1 cellular context compared by ENCODE assay signal in genomic region chr6:6547111-6547879, GRCh38.
TF ChIP-seq lines count a peak whose summit lies in the region.

No MANE protein-coding gene starts in this region.

TF ChIP-seq in K562, 482 proteins besides CTCF, POLR2A, EP300 and RAD21 (continued from another document and continues in another):
- TF ChIP-seq TFAP4 (CRISPR knock-in tag; IDR thresholded peaks at IDR 0.05; ENCODE audit: borderline replicate concordance): peak; percentile 33; the same call in 1 of the 2 replicates
- no peak for TF ChIP-seq DPF2 (IDR thresholded peaks at IDR 0.05)
- peak; percentile 94 for TF ChIP-seq SMC3 (conservative IDR thresholded peaks at IDR 0.05; ENCODE audit: insufficient read depth, low read depth, low read length)
- no peak for TF ChIP-seq POLR3G (IDR thresholded peaks at IDR 0.05; ENCODE audit: extremely low read depth, insufficient read length, insufficient replicate concordance)
- TF ChIP-seq ZC3H4 (CRISPR knock-in tag; IDR thresholded peaks at IDR 0.05; ENCODE audit: borderline replicate concordance): no peak
- peak; percentile 60; the same call in 1 of the 2 replicates for TF ChIP-seq CREM (IDR thresholded peaks at IDR 0.05; ENCODE audit: low read depth)
- no peak for TF ChIP-seq E2F4 (CRISPR knock-in tag; IDR thresholded peaks at IDR 0.05; ENCODE audit: low read depth)
- TF ChIP-seq BCLAF1 (IDR thresholded peaks at IDR 0.05; ENCODE audit: borderline replicate concordance in 1 of 2, control insufficient read depth in 1 of 2, low read depth in 2 of 2, low read length in 1 of 2): no peak
- TF ChIP-seq NFYB (IDR thresholded peaks at IDR 0.05; ENCODE audit: extremely low read depth, insufficient read length): no peak
- TF ChIP-seq KDM4B (IDR thresholded peaks at IDR 0.05; ENCODE audit: borderline replicate concordance in 2 of 2, low read depth in 1 of 2): no peak
- no peak for TF ChIP-seq HDAC2 (IDR thresholded peaks at IDR 0.05)
- no peak for TF ChIP-seq L3MBTL2 (IDR thresholded peaks at IDR 0.05)
- no peak for TF ChIP-seq KAT8 (IDR thresholded peaks at IDR 0.05; ENCODE audit: low read depth)
- TF ChIP-seq FOXJ2 (tag; IDR thresholded peaks at IDR 0.05): no peak
- no peak for TF ChIP-seq BACH1 (tag; IDR thresholded peaks at IDR 0.05)
- peak; percentile 79 for TF ChIP-seq JUND (IDR thresholded peaks at IDR 0.05; ENCODE audit: borderline replicate concordance, low read depth, low read length)
- peak; percentile 74; the same call in 1 of the 3 replicates for TF ChIP-seq JUND (tag; IDR thresholded peaks at IDR 0.05; ENCODE audit: borderline replicate concordance, low read depth, low read length)
- no peak for TF ChIP-seq CHAMP1 (IDR thresholded peaks at IDR 0.05)
- TF ChIP-seq ZNF134 (CRISPR knock-in tag; conservative IDR thresholded peaks at IDR 0.05): no peak
- TF ChIP-seq ARID4B (CRISPR knock-in tag; IDR thresholded peaks at IDR 0.05): 0 out of 2 replicates have a peak, but pooled peaks have one; percentile 21
- TF ChIP-seq SRSF7 (optimal IDR thresholded peaks at IDR 0.05; ENCODE audit: low read depth, low read length): no peak
- peak; percentile 70 for TF ChIP-seq CEBPB (tag; IDR thresholded peaks at IDR 0.05)
- no peak for TF ChIP-seq BRF1 (IDR thresholded peaks at IDR 0.05; ENCODE audit: borderline replicate concordance, extremely low read depth, insufficient read length)
- TF ChIP-seq ZNF699 (CRISPR knock-in tag; IDR thresholded peaks at IDR 0.05; ENCODE audit: insufficient replicate concordance): no peak
- no peak for TF ChIP-seq ZHX1 (conservative IDR thresholded peaks at IDR 0.05; ENCODE audit: low read length)
- no peak for TF ChIP-seq BRD4 (IDR thresholded peaks at IDR 0.05)
- TF ChIP-seq RFX7 (CRISPR knock-in tag; IDR thresholded peaks at IDR 0.05): no peak
- TF ChIP-seq GABPA (tag; conservative IDR thresholded peaks at IDR 0.05; ENCODE audit: low read depth): no peak
- no peak for TF ChIP-seq ZNF41 (CRISPR knock-in tag; conservative IDR thresholded peaks at IDR 0.05)
- TF ChIP-seq ZNF764 (CRISPR knock-in tag; IDR thresholded peaks at IDR 0.05; ENCODE audit: low read depth): no peak
- TF ChIP-seq CBFA2T2 (conservative IDR thresholded peaks at IDR 0.05): no peak
- TF ChIP-seq C11orf30 (IDR thresholded peaks at IDR 0.05; ENCODE audit: low read depth): no peak
- TF ChIP-seq PRMT5 (CRISPR knock-in tag; IDR thresholded peaks at IDR 0.05): no peak
- TF ChIP-seq ZNF197 (CRISPR knock-in tag; IDR thresholded peaks at IDR 0.05; ENCODE audit: low read depth): no peak
- TF ChIP-seq PRDM10 (IDR thresholded peaks at IDR 0.05; ENCODE audit: partially characterized antibody): no peak
- TF ChIP-seq TRIM24 (IDR thresholded peaks at IDR 0.05): no peak
- no peak for TF ChIP-seq CREB1 (IDR thresholded peaks at IDR 0.05)
- no peak for TF ChIP-seq CREB1 (CRISPR knock-in tag; IDR thresholded peaks at IDR 0.05)
- no peak for TF ChIP-seq ZNF311 (CRISPR knock-in tag; IDR thresholded peaks at IDR 0.05)
- TF ChIP-seq UBTF (IDR thresholded peaks at IDR 0.05; ENCODE audit: borderline replicate concordance in 1 of 2, low read depth in 2 of 2, low read length in 2 of 2): peak in 1 of 2 experiments; percentile 68; a peak in 1 of 4 replicates
- TF ChIP-seq CXXC5 (CRISPR knock-in tag; IDR thresholded peaks at IDR 0.05): no peak
- no peak for TF ChIP-seq KHSRP (IDR thresholded peaks at IDR 0.05)
